Comparison of ENCODE assay signal across 23 cellular contexts in genomic region chr4:6655924-6656323, GRCh38. TPM values are rescaled to one million over a fixed set of nuclear protein-coding genes. Genes with fewer than 3 reads are reported as not detected.
DNase-seq lines count a peak whose midpoint lies in the region; ATAC-seq and TF ChIP-seq lines count a peak whose summit lies in the region.
"Had no signal": no experiment of that assay in that cellular context is flagged by ENCODE, and none has a peak within 500 bp of the region (broad histone marks: within the 10 kb centered on the region; RNA-seq: fewer than 3 reads in every experiment).

No MANE protein-coding gene starts in this region.

- H3K4me1 ChIP-seq in HEK293 (ENCODE audit: control insufficient read depth, insufficient read depth, low read length) (no peaks in the 10 kb centered on the region), gastrocnemius medialis (no peaks in the 10 kb centered on the region)
- H3K4me1 ChIP-seq: Caco-2 had no signal

- TF ChIP-seq CTCF in HEK293 (tag by site-specific recombination; IDR thresholded peaks at IDR 0.05) (no peak), gastrocnemius medialis (IDR thresholded peaks at IDR 0.05 in 4 of 5, conservative IDR thresholded peaks at IDR 0.05 in 1 of 5) (no peak)

- POLR2A ChIA-PET in HEK293 (lab: Yijun Ruan, JAX), result interaction anchor here (0.9 kb wide), 1 partner anchor 11 kb away, joined by 3 read pairs; no protein-coding TSS in a partner anchor

- no peak overlapping the region for H3K4me3 ChIP-seq in HEK293 (ENCODE audit: low read depth, low read length)
- H3K4me3 ChIP-seq in gastrocnemius medialis, result no peak overlapping the region
- H3K4me3 ChIP-seq: BLaER1, GM23338 had no signal

- H3K9me3 ChIP-seq in HEK293 (ENCODE audit: control insufficient read depth, insufficient read depth, low read depth, low read length), result no peaks in the 10 kb centered on the region
- H3K9me3 ChIP-seq in gastrocnemius medialis, result no peaks in the 10 kb centered on the region
- H3K9me3 ChIP-seq: Caco-2 had no signal

- peaks cover 0 to 11% (median 4%) of the 10 kb centered on the region in 3 donors for H3K27me3 ChIP-seq in gastrocnemius medialis

- TF ChIP-seq POLR2A in gastrocnemius medialis (IDR thresholded peaks at IDR 0.05), result no peak

- CTCF ChIA-PET in HEK293 (lab: Yijun Ruan, JAX), result interaction anchor here (0.5 kb wide), 1 partner anchor 90 kb away, joined by 3 read pairs; no protein-coding TSS in a partner anchor

- in situ Hi-C loops in gastrocnemius medialis (cut with MboI; ENCODE audit: low sequenced_read_pairs in 4 of 4), result no loop called here

- H3K36me3 ChIP-seq in HEK293 (ENCODE audit: control insufficient read depth in 2 of 2, insufficient read depth in 1 of 2, low read length in 2 of 2) (no peaks in the 10 kb centered on the region), gastrocnemius medialis (no peaks in the 10 kb centered on the region)
- H3K36me3 ChIP-seq: BLaER1 had no signal

- peak; percentile 42 for DNase-seq in activated effector memory CD4-positive, alpha-beta T cell treated with anti-CD3 and anti-CD28 coated beads, Interleukin-2, amount 50 U/mL, for 16 hours
- DNase-seq in activated effector memory CD4-positive, alpha-beta T cell treated with Interleukin-2 at 50 U/mL for 16 hours, result no peak
- peak; percentile 56 for DNase-seq in SW480 (ENCODE audit: low spot score)
- DNase-seq in myocyte (ENCODE audit: low read depth), result peak; percentile 43
- DNase-seq in posterior cingulate gyrus, result no peak
- no peak for DNase-seq in gastrocnemius medialis
- no peak for DNase-seq in SKM-1 treated with dmso at 0.1 percent for 144 hours (lab: John Stamatoyannopoulos, UW; ENCODE audit: unreplicated experiment)
- DNase-seq: Caco-2; CD4-positive, CD25-positive, alpha-beta regulatory T cell; CD8-positive, alpha-beta T cell; DMS153; EL; GF-D8; H9; HFFc6 had no signal

- ATAC-seq in gastrocnemius medialis, result no peak
- ATAC-seq: CD8-positive, alpha-beta T cell; GM23338; HCT116 had no signal

- intact Hi-C loops in posterior cingulate gyrus (cut with DNase I) (no loop called here), gastrocnemius medialis (cut with DNase I; ENCODE audit: low total_unique reads) (no loop called here)

- H3K27ac ChIP-seq in HEK293 (ENCODE audit: extremely low read depth, low read depth, low read length) (no peak overlapping the region), gastrocnemius medialis (no peak overlapping the region)
- H3K27ac ChIP-seq: 22Rv1, BLaER1, C4-2B had no signal

TF ChIP-seq in HEK293, 187 proteins besides CTCF, POLR2A, EP300 and RAD21:
- TF ChIP-seq ZNF48 (tag by site-specific recombination; IDR thresholded peaks at IDR 0.05) (no peak), EGR2 (tag by site-specific recombination; IDR thresholded peaks at IDR 0.05; ENCODE audit: low read depth) (no peak), ZBTB8A (tag by site-specific recombination; IDR thresholded peaks at IDR 0.05) (no peak), GLIS1 (tag by site-specific recombination; IDR thresholded peaks at IDR 0.05) (peak; percentile 41), ZNF202 (tag by site-specific recombination; IDR thresholded peaks at IDR 0.05; ENCODE audit: borderline replicate concordance) (no peak)
TF ChIP-seq in HEK293: peak in this region for 1.

RNA-seq across cellular contexts. Expression of gene MRFAP1, which starts 15.4 kb away (rescaled TPM):
- 122 and 128 TPM in 2 replicates for total RNA-seq in myocyte
- 326 TPM for polyA plus RNA-seq in myocyte (2012)
- 100 to 1,000 TPM; 180 to 281 (median 206) TPM for total RNA-seq in gastrocnemius medialis

RNA-seq across cellular contexts. Expression of gene S100P, which starts 37.8 kb away (rescaled TPM):
- not detected in 2 replicates for total RNA-seq in myocyte
- polyA plus RNA-seq in myocyte (2012), result 0.28 TPM
- total RNA-seq in gastrocnemius medialis, result 1 to 10 TPM in 1 of 4 donors, not detected in 3; 1.2 TPM
- total RNA-seq: B cell; CD4-positive, CD25-positive, alpha-beta regulatory T cell; G401; GM23338; H9; HFFc6 had no signal

RNA-seq across cellular contexts. Expression of gene MRFAP1L1, which starts 53.7 kb away (rescaled TPM):
- 69.2 and 71.9 TPM in 2 replicates for total RNA-seq in myocyte
- polyA plus RNA-seq in myocyte (2012), result 46.6 TPM
- 10 to 100 TPM; 43.8 to 54.6 (median 46.9) TPM for total RNA-seq in gastrocnemius medialis

Comparison
In these comparisons a context has a peak if more than half of its experiments do, and no peak if none do; other contexts are left out.
1. DNase-seq: peak in activated effector memory CD4-positive, alpha-beta T cell treated with anti-CD3 and anti-CD28 coated beads, Interleukin-2, amount 50 U/mL, for 16 hours (single experiment), SW480 (single experiment) and myocyte (single experiment); none in activated effector memory CD4-positive, alpha-beta T cell treated with Interleukin-2 at 50 U/mL for 16 hours (single experiment), posterior cingulate gyrus (0 of 10), gastrocnemius medialis (0 of 2) and SKM-1 treated with dmso at 0.1 percent for 144 hours (single experiment).